ENCODE assay signal across 9 cellular contexts in genomic region chr1:150563340-150564038, GRCh38. TPM values are rescaled to one million over a fixed set of nuclear protein-coding genes. Genes with fewer than 3 reads are reported as not detected.
DNase-seq lines count a peak whose midpoint lies in the region; ATAC-seq, FAIRE-seq and TF ChIP-seq lines count a peak whose summit lies in the region.
"Had no signal": no experiment of that assay in that cellular context is flagged by ENCODE, and none has a peak within 500 bp of the region (broad histone marks: within the 10 kb centered on the region; RNA-seq: fewer than 3 reads in every experiment).

No MANE protein-coding gene starts in this region.

- DNase-seq in NCI-H510A treated with DMSO at 0.1 percent for 48 hours (lab: John Stamatoyannopoulos, UW) (peak; percentile 47), K562 (ENCODE audit: extremely low read depth in 1 of 4, low spot score in 3 of 4) (peak in 2 of 4 experiments; percentile 7 to 18), HepG2 (ENCODE audit: low spot score) (no peak), tibial nerve (ENCODE audit: low spot score in 2 of 2) (peak in 1 of 2 donors; percentile 18)

- peaks cover 6% of the 10 kb centered on the region for H3K9me1 ChIP-seq in K562 (ENCODE audit: control insufficient read depth, insufficient read depth, low read length)

- H3K9me3 ChIP-seq in BLaER1 (no peaks in the 10 kb centered on the region), K562 (replicated peaks; ENCODE audit: control insufficient read depth, insufficient read depth, low read depth, low read length) (no peaks in the 10 kb centered on the region), HepG2 (ENCODE audit: low read length) (no peaks in the 10 kb centered on the region), tibial nerve (no peaks in the 10 kb centered on the region)

- in situ Hi-C loops in K562 (cut with MboI) (loop anchor here (10.0 kb wide), 1 partner anchor 431 kb away; no protein-coding TSS in a partner anchor), HepG2 (cut with HindIII; ENCODE audit: extremely low pct_ligation_motif_present, low pct_unique_long_range_greater_than_20kb) (loop anchor here (5.0 kb wide), 2 partner anchors 64 to 249 kb away; partner anchors contain the start of gene ENSA)

- intact Hi-C loops in K562 (cut with micrococcal nuclease): loop anchor here (5.0 kb wide), 2 partner anchors 414 to 434 kb away; no protein-coding TSS in a partner anchor
- intact Hi-C loops in HepG2 (cut with micrococcal nuclease; ENCODE audit: unreplicated experiment): loop anchor here (1.0 to 5.0 kb wide), 2 partner anchors 14 to 134 kb away; partner anchors contain the start of gene GOLPH3L

- 60% methylated on average over 4 of the region's 4 CpGs for WGBS in K562 (ENCODE audit: insufficient coverage, low coverage, missing lambda C conversion rate)
- 14% methylated on average over 4 of the region's 4 CpGs for WGBS in HepG2 (ENCODE audit: low lambda C conversion rate)
- WGBS in tibial nerve, 2 donors: 32 to 34% methylated on average over 4 of the region's 4 CpGs

- TF ChIP-seq RAD21 in K562 (CRISPR knock-in tag; conservative IDR thresholded peaks at IDR 0.05 in 1 of 2, IDR thresholded peaks at IDR 0.05 in 1 of 2) (no peak), HepG2 (CRISPR knock-in tag; IDR thresholded peaks at IDR 0.05) (no peak)

- H3K27ac ChIP-seq in BLaER1 (peak overlapping the region; percentile 89), K562 (ENCODE audit: extremely low read depth, low read depth, low read length) (peak overlapping the region; percentile 81; the same call in 2 of the 3 replicates), HepG2 (ENCODE audit: extremely low read length, insufficient read depth, low read length) (peak overlapping the region; percentile 91), tibial nerve (peak overlapping the region; percentile 97 to 100 (median 99))

- ATAC-seq in GM19463 (IDR thresholded peaks at IDR 0.05; ENCODE audit: unreplicated experiment) (peak; percentile 16), K562 (no peak), HepG2 (no peak), GM18868 (IDR thresholded peaks at IDR 0.05; ENCODE audit: unreplicated experiment) (no peak), HG03432 (IDR thresholded peaks at IDR 0.05; ENCODE audit: unreplicated experiment) (no peak)

- TF ChIP-seq POLR2A in K562 (conservative IDR thresholded peaks at IDR 0.05) (no peak), HepG2 (IDR thresholded peaks at IDR 0.05; ENCODE audit: insufficient read depth in 1 of 2, low read depth in 2 of 2, low read length in 2 of 2) (no peak), tibial nerve (IDR thresholded peaks at IDR 0.05) (no peak)

- peaks cover 60% of the 10 kb centered on the region for H4K20me1 ChIP-seq in BLaER1
- H4K20me1 ChIP-seq in K562 (replicated peaks; ENCODE audit: control insufficient read depth, insufficient read depth, low read length): peaks cover 10% of the 10 kb centered on the region; the same call in 1 of the 2 replicates
- peaks cover 3% of the 10 kb centered on the region for H4K20me1 ChIP-seq in HepG2 (ENCODE audit: insufficient read depth, low read length)

- H3K79me2 ChIP-seq in K562 (ENCODE audit: control insufficient read depth, insufficient read depth, low read length): peaks cover 29% of the 10 kb centered on the region
- peaks cover 19% of the 10 kb centered on the region for H3K79me2 ChIP-seq in HepG2 (ENCODE audit: insufficient read depth, low read length)

- H3K27me3 ChIP-seq in BLaER1: no peaks in the 10 kb centered on the region
- H3K27me3 ChIP-seq in K562 (ENCODE audit: control insufficient read depth in 2 of 2, insufficient read depth in 2 of 2, low read length in 2 of 2): no peaks in the 10 kb centered on the region
- H3K27me3 ChIP-seq in HepG2 (ENCODE audit: control insufficient read depth in 1 of 2, insufficient read depth in 2 of 2, low read length in 2 of 2): no peaks in the 10 kb centered on the region
- H3K27me3 ChIP-seq in tibial nerve: no peaks in the 10 kb centered on the region

- POLR2A ChIA-PET in K562 (lab: Yijun Ruan, JAX): interaction anchor here (0.6 to 6.5 kb wide), 9 partner anchors 9 to 443 kb away, joined by 3 to 148 read pairs (median 6); partner anchors contain the start of genes ADAMTSL4, ENSA, MCL1 and MINDY1
- POLR2A ChIA-PET in HepG2 (lab: Yijun Ruan, JAX): interaction anchor here (0.7 to 13.0 kb wide), 17 partner anchors 12 to 418 kb away, joined by 3 to 469 read pairs (median 4); partner anchors contain the start of genes ADAMTSL4, ENSA, FALEC and GOLPH3L

- TF ChIP-seq CTCF in K562 (IDR thresholded peaks at IDR 0.05 in 2 of 3, conservative IDR thresholded peaks at IDR 0.05 in 1 of 3; ENCODE audit: insufficient read depth in 2 of 3, low read depth in 1 of 3, low read length in 3 of 3) (no peak), HepG2 (CRISPR knock-in tag; IDR thresholded peaks at IDR 0.05) (no peak), tibial nerve (IDR thresholded peaks at IDR 0.05) (no peak)

- H3K4me1 ChIP-seq in BLaER1 (peaks cover 93% of the 10 kb centered on the region), K562 (replicated peaks in 1 of 2; ENCODE audit: control insufficient read depth in 2 of 2, insufficient read depth in 2 of 2, low read length in 2 of 2) (peaks cover 54 to 66% of the 10 kb centered on the region in 2 experiments), HepG2 (ENCODE audit: insufficient read depth, low read length) (peaks cover 66% of the 10 kb centered on the region), tibial nerve (peaks cover 11 to 88% (median 80%) of the 10 kb centered on the region in 4 donors)

- H3K4me2 ChIP-seq in BLaER1 (peak overlapping the region; percentile 100), K562 (ENCODE audit: insufficient read depth, low read length) (0 out of 2 replicates have a peak overlapping the region, but pooled peaks have one; percentile 78), HepG2 (ENCODE audit: low read depth, low read length) (peak overlapping the region; percentile 99)

- no peak for FAIRE-seq in K562 (lab: Jason Lieb, UNC)
- no peak for FAIRE-seq in HepG2 (lab: Jason Lieb, UNC)

- H2AFZ ChIP-seq in K562 (ENCODE audit: low read depth, low read length) (no peak overlapping the region), HepG2 (ENCODE audit: low read length) (no peak overlapping the region)

- H3K4me3 ChIP-seq in BLaER1: peak overlapping the region; percentile 70
- H3K4me3 ChIP-seq in K562: no peak overlapping the region
- H3K4me3 ChIP-seq in HepG2 (replicated peaks in 1 of 3; ENCODE audit: insufficient read depth in 1 of 3, low read depth in 2 of 3, low read length in 3 of 3): peak overlapping the region in 1 of 3 experiments; percentile 20; a peak in 2 of 6 replicates
- H3K4me3 ChIP-seq in tibial nerve: peak overlapping the region in 1 of 4 donors; percentile 12

- CTCF ChIA-PET in K562 (lab: Yijun Ruan, JAX; ENCODE audit: low intra/inter-chr PET ratio): interaction anchor here (0.7 kb wide), 1 partner anchor 58 kb away, joined by 3 read pairs; no protein-coding TSS in a partner anchor
- CTCF ChIA-PET in HepG2 (lab: Yijun Ruan, JAX; ENCODE audit: low intra/inter-chr PET ratio, low total read pairs): no interaction called here

- no peak for TF ChIP-seq EP300 in K562 (IDR thresholded peaks at IDR 0.05; ENCODE audit: low read length)
- no peak for TF ChIP-seq EP300 in HepG2 (IDR thresholded peaks at IDR 0.05; ENCODE audit: low read depth in 2 of 2, low read length in 2 of 2)
- no peak for TF ChIP-seq EP300 in HepG2 (CRISPR knock-in tag; IDR thresholded peaks at IDR 0.05; ENCODE audit: borderline replicate concordance)
- no peak for TF ChIP-seq EP300 in tibial nerve (IDR thresholded peaks at IDR 0.05)

- BruUV-seq in K562 (replicated peaks; lab: Mats Ljungman, UMichigan): no TSS peak
- no TSS peak for BruUV-seq in HepG2 (replicated peaks; lab: Mats Ljungman, UMichigan)

- H3K9ac ChIP-seq in BLaER1 (peak overlapping the region; percentile 86), K562 (ENCODE audit: insufficient read depth in 1 of 2, low read depth in 2 of 2, low read length in 2 of 2) (peak overlapping the region in 1 of 2 experiments; percentile 89; a peak in 2 of 4 replicates), HepG2 (ENCODE audit: insufficient read depth, low read depth, low read length) (peak overlapping the region; percentile 88)

- H3K36me3 ChIP-seq in BLaER1: no peaks in the 10 kb centered on the region
- H3K36me3 ChIP-seq in K562 (ENCODE audit: control insufficient read depth, insufficient read depth, low read length): peaks cover 55% of the 10 kb centered on the region
- H3K36me3 ChIP-seq in HepG2 (replicated peaks in 1 of 2; ENCODE audit: control insufficient read depth in 1 of 2, insufficient read depth in 2 of 2, low read length in 2 of 2): no peaks in the 10 kb centered on the region; a peak in 1 of 5 replicates
- no peaks in the 10 kb centered on the region for H3K36me3 ChIP-seq in tibial nerve

RNA-seq across cellular contexts. Expression of gene ADAMTSL4, which starts 14.3 kb away (rescaled TPM):
- total RNA-seq in K562 (2011; cell fraction: chromatin; rRNA removed; ENCODE audit: low replicate concordance): 795 and 1,508 TPM in 2 replicates
- 712 and 761 TPM in 2 replicates for total RNA-seq in K562 (2011; cell fraction: nucleolus; rRNA removed)
- total RNA-seq in K562 (2011; cell fraction: nucleoplasm; rRNA removed): 735 and 822 TPM in 2 replicates
- total RNA-seq in K562 (2014; rRNA removed) (35.6 and 43.6 TPM in 2 replicates), K562 (2014; rRNA removed; fragmentation: Illumina TruSeq; extraction: Trizol) (18.8 and 20.3 TPM in 2 replicates), K562 (2015; rRNA removed; fragmentation: Illumina TruSeq; extraction: Trizol) (22.8 and 25.5 TPM in 2 replicates), K562 (2021) (163 and 212 TPM in 2 replicates), HepG2 (2016; rRNA removed; fragmentation: Illumina TruSeq; extraction: Trizol) (1.9 and 3.9 TPM in 2 replicates), tibial nerve (100 to 1,000 TPM in 2 of 4 donors, 10 to 100 TPM in 2; 54.4 to 132 (median 93.2) TPM)
- polyA plus RNA-seq in K562 (2011; rRNA removed) (53.8 and 132 TPM in 2 replicates), K562 (2014; fragmentation: Illumina TruSeq; extraction: Trizol) (116 and 156 TPM in 2 replicates), K562 (2014; fragmentation: Nextera tagmentation; extraction: Ambion mirVana) (10 to 100 TPM; 12.7 to 14.8 TPM), K562 (2014; rRNA removed) (104 and 137 TPM in 2 replicates), HepG2 (2011; rRNA removed) (15.1 and 16.4 TPM in 2 replicates)
- 68.7 and 73.2 TPM in 2 replicates for polyA plus RNA-seq in K562 (2011; cell fraction: cytosol; rRNA removed)
- polyA plus RNA-seq in K562 (2011; cell fraction: nucleus; rRNA removed): 800 and 1,003 TPM in 2 replicates
- 127 and 192 TPM in 2 replicates for polyA plus RNA-seq in K562 (2012)
- polyA minus RNA-seq in K562 (2011; rRNA and poly(A)+ RNA removed): 23.6 and 31.1 TPM in 2 replicates
- polyA minus RNA-seq in K562 (2011; cell fraction: cytosol; rRNA and poly(A)+ RNA removed): 45.7 and 70.1 TPM in 2 replicates
- 99.2 and 125 TPM in 2 replicates for polyA minus RNA-seq in K562 (2011; cell fraction: nucleus; rRNA and poly(A)+ RNA removed)
- total RNA-seq in HepG2 (2016; cell fraction: cytosol; rRNA removed; fragmentation: Illumina TruSeq; extraction: Trizol; ENCODE audit: low read depth): 1.3 and 1.4 TPM in 2 replicates
- total RNA-seq in HepG2 (2016; cell fraction: insoluble cytoplasmic fraction; rRNA removed; fragmentation: Illumina TruSeq; extraction: Trizol): 1.4 and 3.5 TPM in 2 replicates
- total RNA-seq in HepG2 (2016; cell fraction: membrane; rRNA removed; fragmentation: Illumina TruSeq; extraction: Trizol): 2.8 TPM in 2 replicates
- 5.1 and 8.0 TPM in 2 replicates for total RNA-seq in HepG2 (2016; cell fraction: nucleus; rRNA removed; fragmentation: Illumina TruSeq; extraction: Trizol)
- 7.9 and 8.3 TPM in 2 replicates for polyA plus RNA-seq in HepG2 (2011; cell fraction: cytosol; rRNA removed)
- polyA plus RNA-seq in HepG2 (2011; cell fraction: nucleus; rRNA removed): 81.6 and 99.7 TPM in 2 replicates
- 6.4 and 10.9 TPM in 2 replicates for polyA plus RNA-seq in HepG2 (2012)
- polyA plus RNA-seq in HepG2 (2016; cell fraction: cytosol; fragmentation: Illumina TruSeq; extraction: Trizol; ENCODE audit: low read depth): 0.93 and 1.3 TPM in 2 replicates
- polyA plus RNA-seq in HepG2 (2016; cell fraction: insoluble cytoplasmic fraction; fragmentation: Illumina TruSeq; extraction: Trizol; ENCODE audit: low read depth): 4.0 and 4.2 TPM in 2 replicates
- 3.3 and 3.7 TPM in 2 replicates for polyA plus RNA-seq in HepG2 (2016; cell fraction: membrane; fragmentation: Illumina TruSeq; extraction: Trizol; ENCODE audit: low read depth)
- polyA plus RNA-seq in HepG2 (2016; cell fraction: nucleus; fragmentation: Illumina TruSeq; extraction: Trizol; ENCODE audit: insufficient read depth, low read depth): 32.6 and 38.0 TPM in 2 replicates
- polyA minus RNA-seq in HepG2 (2011; rRNA and poly(A)+ RNA removed; ENCODE audit: low replicate concordance): 5.9 and 8.8 TPM in 2 replicates
- polyA minus RNA-seq in HepG2 (2011; cell fraction: cytosol; rRNA and poly(A)+ RNA removed): 5.3 and 6.0 TPM in 2 replicates
- polyA minus RNA-seq in HepG2 (2011; cell fraction: nucleus; rRNA and poly(A)+ RNA removed): 9.4 TPM in 2 replicates

RNA-seq across cellular contexts. Expression of gene MCL1, which starts 15.9 kb away (rescaled TPM):
- 200 and 281 TPM in 2 replicates for total RNA-seq in K562 (2011; cell fraction: chromatin; rRNA removed; ENCODE audit: low replicate concordance)
- 147 and 148 TPM in 2 replicates for total RNA-seq in K562 (2011; cell fraction: nucleolus; rRNA removed)
- 206 and 295 TPM in 2 replicates for total RNA-seq in K562 (2011; cell fraction: nucleoplasm; rRNA removed)
- total RNA-seq in K562 (2014; rRNA removed) (129 and 138 TPM in 2 replicates), K562 (2014; rRNA removed; fragmentation: Illumina TruSeq; extraction: Trizol) (153 and 184 TPM in 2 replicates), K562 (2015; rRNA removed; fragmentation: Illumina TruSeq; extraction: Trizol) (109 and 120 TPM in 2 replicates), K562 (2021) (200 and 224 TPM in 2 replicates), HepG2 (2016; rRNA removed; fragmentation: Illumina TruSeq; extraction: Trizol) (113 and 125 TPM in 2 replicates), tibial nerve (100 to 1,000 TPM; 235 to 306 (median 258) TPM)
- polyA plus RNA-seq in K562 (2011; rRNA removed) (144 and 222 TPM in 2 replicates), K562 (2014; fragmentation: Illumina TruSeq; extraction: Trizol) (147 and 158 TPM in 2 replicates), K562 (2014; fragmentation: Nextera tagmentation; extraction: Ambion mirVana) (10 to 100 TPM; 27.1 to 31.0 TPM), K562 (2014; rRNA removed) (131 and 143 TPM in 2 replicates), HepG2 (2011; rRNA removed) (69.5 and 70.6 TPM in 2 replicates)
- polyA plus RNA-seq in K562 (2011; cell fraction: cytosol; rRNA removed): 86.7 and 94.2 TPM in 2 replicates
- 179 and 244 TPM in 2 replicates for polyA plus RNA-seq in K562 (2011; cell fraction: nucleus; rRNA removed)
- 139 and 140 TPM in 2 replicates for polyA plus RNA-seq in K562 (2012)
- polyA minus RNA-seq in K562 (2011; rRNA and poly(A)+ RNA removed): 221 and 238 TPM in 2 replicates
- 104 and 109 TPM in 2 replicates for polyA minus RNA-seq in K562 (2011; cell fraction: cytosol; rRNA and poly(A)+ RNA removed)
- 141 and 172 TPM in 2 replicates for polyA minus RNA-seq in K562 (2011; cell fraction: nucleus; rRNA and poly(A)+ RNA removed)
- 16.3 and 19.0 TPM in 2 replicates for total RNA-seq in HepG2 (2016; cell fraction: cytosol; rRNA removed; fragmentation: Illumina TruSeq; extraction: Trizol; ENCODE audit: low read depth)
- 108 and 127 TPM in 2 replicates for total RNA-seq in HepG2 (2016; cell fraction: insoluble cytoplasmic fraction; rRNA removed; fragmentation: Illumina TruSeq; extraction: Trizol)
- total RNA-seq in HepG2 (2016; cell fraction: membrane; rRNA removed; fragmentation: Illumina TruSeq; extraction: Trizol): 41.9 and 48.9 TPM in 2 replicates
- 150 and 151 TPM in 2 replicates for total RNA-seq in HepG2 (2016; cell fraction: nucleus; rRNA removed; fragmentation: Illumina TruSeq; extraction: Trizol)
- 40.6 and 51.3 TPM in 2 replicates for polyA plus RNA-seq in HepG2 (2011; cell fraction: cytosol; rRNA removed)
- 127 and 138 TPM in 2 replicates for polyA plus RNA-seq in HepG2 (2011; cell fraction: nucleus; rRNA removed)
- polyA plus RNA-seq in HepG2 (2012): 59.5 and 80.1 TPM in 2 replicates
- polyA plus RNA-seq in HepG2 (2016; cell fraction: cytosol; fragmentation: Illumina TruSeq; extraction: Trizol; ENCODE audit: low read depth): 5.6 and 6.4 TPM in 2 replicates
- 99.4 and 100.0 TPM in 2 replicates for polyA plus RNA-seq in HepG2 (2016; cell fraction: insoluble cytoplasmic fraction; fragmentation: Illumina TruSeq; extraction: Trizol; ENCODE audit: low read depth)
- 21.9 and 23.4 TPM in 2 replicates for polyA plus RNA-seq in HepG2 (2016; cell fraction: membrane; fragmentation: Illumina TruSeq; extraction: Trizol; ENCODE audit: low read depth)
- 207 and 216 TPM in 2 replicates for polyA plus RNA-seq in HepG2 (2016; cell fraction: nucleus; fragmentation: Illumina TruSeq; extraction: Trizol; ENCODE audit: insufficient read depth, low read depth)
- polyA minus RNA-seq in HepG2 (2011; rRNA and poly(A)+ RNA removed; ENCODE audit: low replicate concordance): 65.4 and 90.8 TPM in 2 replicates
- polyA minus RNA-seq in HepG2 (2011; cell fraction: cytosol; rRNA and poly(A)+ RNA removed): 72.9 and 73.2 TPM in 2 replicates
- 152 and 196 TPM in 2 replicates for polyA minus RNA-seq in HepG2 (2011; cell fraction: nucleus; rRNA and poly(A)+ RNA removed)

RNA-seq across cellular contexts. Expression of gene FALEC, which starts 47.9 kb away (rescaled TPM):
- total RNA-seq in K562 (2011; cell fraction: chromatin; rRNA removed; ENCODE audit: low replicate concordance): 0.95 and 3.3 TPM in 2 replicates
- 0.92 and 1.0 TPM in 2 replicates for total RNA-seq in K562 (2011; cell fraction: nucleolus; rRNA removed)
- 1.8 and 2.4 TPM in 2 replicates for total RNA-seq in K562 (2011; cell fraction: nucleoplasm; rRNA removed)
- total RNA-seq in K562 (2014; rRNA removed) (0.33 and 1.8 TPM in 2 replicates), K562 (2014; rRNA removed; fragmentation: Illumina TruSeq; extraction: Trizol) (0.38 TPM in 1 of 2 replicates, not detected in the other), K562 (2015; rRNA removed; fragmentation: Illumina TruSeq; extraction: Trizol) (0.45 TPM in 1 of 2 replicates, not detected in the other), K562 (2021) (0.51 TPM in 1 of 2 replicates, not detected in the other), HepG2 (2016; rRNA removed; fragmentation: Illumina TruSeq; extraction: Trizol) (0.71 TPM in 1 of 2 replicates, not detected in the other), tibial nerve (not detected)
- polyA plus RNA-seq in K562 (2011; rRNA removed) (0.15 and 0.53 TPM in 2 replicates), K562 (2014; fragmentation: Illumina TruSeq; extraction: Trizol) (not detected in 2 replicates), K562 (2014; fragmentation: Nextera tagmentation; extraction: Ambion mirVana) (not detected), K562 (2014; rRNA removed) (0.56 and 0.73 TPM in 2 replicates), HepG2 (2011; rRNA removed) (0.20 and 0.33 TPM in 2 replicates)
- polyA plus RNA-seq in K562 (2011; cell fraction: cytosol; rRNA removed): 0.18 and 0.19 TPM in 2 replicates
- polyA plus RNA-seq in K562 (2011; cell fraction: nucleus; rRNA removed): 0.58 and 0.67 TPM in 2 replicates
- 0.21 and 0.43 TPM in 2 replicates for polyA plus RNA-seq in K562 (2012)
- polyA minus RNA-seq in K562 (2011; rRNA and poly(A)+ RNA removed): 0.63 and 0.72 TPM in 2 replicates
- not detected in 2 replicates for polyA minus RNA-seq in K562 (2011; cell fraction: cytosol; rRNA and poly(A)+ RNA removed)
- polyA minus RNA-seq in K562 (2011; cell fraction: nucleus; rRNA and poly(A)+ RNA removed): 1.1 TPM in 1 of 2 replicates, not detected in the other
- 1.2 and 1.9 TPM in 2 replicates for total RNA-seq in HepG2 (2016; cell fraction: cytosol; rRNA removed; fragmentation: Illumina TruSeq; extraction: Trizol; ENCODE audit: low read depth)
- total RNA-seq in HepG2 (2016; cell fraction: insoluble cytoplasmic fraction; rRNA removed; fragmentation: Illumina TruSeq; extraction: Trizol): 0.40 and 1.6 TPM in 2 replicates
- 1.9 and 2.4 TPM in 2 replicates for total RNA-seq in HepG2 (2016; cell fraction: membrane; rRNA removed; fragmentation: Illumina TruSeq; extraction: Trizol)
- total RNA-seq in HepG2 (2016; cell fraction: nucleus; rRNA removed; fragmentation: Illumina TruSeq; extraction: Trizol): 0.84 TPM in 1 of 2 replicates, not detected in the other
- polyA plus RNA-seq in HepG2 (2011; cell fraction: cytosol; rRNA removed): 0.48 TPM in 1 of 2 replicates, not detected in the other
- 0.45 TPM in 1 of 2 replicates, not detected in the other for polyA plus RNA-seq in HepG2 (2011; cell fraction: nucleus; rRNA removed)
- 0.41 and 0.44 TPM in 2 replicates for polyA plus RNA-seq in HepG2 (2012)
- 1.0 and 1.6 TPM in 2 replicates for polyA plus RNA-seq in HepG2 (2016; cell fraction: cytosol; fragmentation: Illumina TruSeq; extraction: Trizol; ENCODE audit: low read depth)
- 0.53 and 1.0 TPM in 2 replicates for polyA plus RNA-seq in HepG2 (2016; cell fraction: insoluble cytoplasmic fraction; fragmentation: Illumina TruSeq; extraction: Trizol; ENCODE audit: low read depth)
- polyA plus RNA-seq in HepG2 (2016; cell fraction: membrane; fragmentation: Illumina TruSeq; extraction: Trizol; ENCODE audit: low read depth): 0.48 and 1.3 TPM in 2 replicates
- 3.8 and 3.9 TPM in 2 replicates for polyA plus RNA-seq in HepG2 (2016; cell fraction: nucleus; fragmentation: Illumina TruSeq; extraction: Trizol; ENCODE audit: insufficient read depth, low read depth)
- not detected in 2 replicates for polyA minus RNA-seq in HepG2 (2011; rRNA and poly(A)+ RNA removed; ENCODE audit: low replicate concordance)
- polyA minus RNA-seq in HepG2 (2011; cell fraction: cytosol; rRNA and poly(A)+ RNA removed): not detected in 2 replicates
- 1.6 TPM in 1 of 2 replicates, not detected in the other for polyA minus RNA-seq in HepG2 (2011; cell fraction: nucleus; rRNA and poly(A)+ RNA removed)
- total RNA-seq: epithelial cell of proximal tubule had no signal

RNA-seq across cellular contexts. Expression of gene ECM1, which starts 55.6 kb away (rescaled TPM):
- total RNA-seq in K562 (2011; cell fraction: chromatin; rRNA removed; ENCODE audit: low replicate concordance): 68.4 and 156 TPM in 2 replicates
- 117 and 147 TPM in 2 replicates for total RNA-seq in K562 (2011; cell fraction: nucleolus; rRNA removed)
- total RNA-seq in K562 (2011; cell fraction: nucleoplasm; rRNA removed): 110 and 118 TPM in 2 replicates
- total RNA-seq in K562 (2014; rRNA removed): 24.4 and 33.0 TPM in 2 replicates
- 10.7 and 11.3 TPM in 2 replicates for total RNA-seq in K562 (2014; rRNA removed; fragmentation: Illumina TruSeq; extraction: Trizol)
- 12.8 and 13.6 TPM in 2 replicates for total RNA-seq in K562 (2015; rRNA removed; fragmentation: Illumina TruSeq; extraction: Trizol)
- 30.1 and 39.3 TPM in 2 replicates for total RNA-seq in K562 (2021)
- 9.4 and 20.8 TPM in 2 replicates for polyA plus RNA-seq in K562 (2011; rRNA removed)
- polyA plus RNA-seq in K562 (2011; cell fraction: cytosol; rRNA removed): 13.6 and 30.6 TPM in 2 replicates
- 57.5 and 132 TPM in 2 replicates for polyA plus RNA-seq in K562 (2011; cell fraction: nucleus; rRNA removed)
- polyA plus RNA-seq in K562 (2012): 50.1 and 67.4 TPM in 2 replicates
- polyA plus RNA-seq in K562 (2014; fragmentation: Illumina TruSeq; extraction: Trizol): 52.2 and 59.5 TPM in 2 replicates
- 1 to 10 TPM; 6.6 to 7.0 TPM for polyA plus RNA-seq in K562 (2014; fragmentation: Nextera tagmentation; extraction: Ambion mirVana)
- 16.3 and 23.9 TPM in 2 replicates for polyA plus RNA-seq in K562 (2014; rRNA removed)
- polyA minus RNA-seq in K562 (2011; rRNA and poly(A)+ RNA removed): 8.1 and 9.4 TPM in 2 replicates
- polyA minus RNA-seq in K562 (2011; cell fraction: cytosol; rRNA and poly(A)+ RNA removed): 14.9 and 22.9 TPM in 2 replicates
- 8.2 and 14.0 TPM in 2 replicates for polyA minus RNA-seq in K562 (2011; cell fraction: nucleus; rRNA and poly(A)+ RNA removed)
- total RNA-seq in HepG2 (2016; rRNA removed; fragmentation: Illumina TruSeq; extraction: Trizol): 0.13 and 0.42 TPM in 2 replicates
- total RNA-seq in HepG2 (2016; cell fraction: cytosol; rRNA removed; fragmentation: Illumina TruSeq; extraction: Trizol; ENCODE audit: low read depth): 0.20 and 0.26 TPM in 2 replicates
- total RNA-seq in HepG2 (2016; cell fraction: insoluble cytoplasmic fraction; rRNA removed; fragmentation: Illumina TruSeq; extraction: Trizol): 0.32 TPM in 1 of 2 replicates, not detected in the other
- 0.19 and 0.31 TPM in 2 replicates for total RNA-seq in HepG2 (2016; cell fraction: membrane; rRNA removed; fragmentation: Illumina TruSeq; extraction: Trizol)
- total RNA-seq in HepG2 (2016; cell fraction: nucleus; rRNA removed; fragmentation: Illumina TruSeq; extraction: Trizol): 0.53 and 0.84 TPM in 2 replicates
- polyA plus RNA-seq in HepG2 (2011; rRNA removed): 1.0 and 1.4 TPM in 2 replicates
- polyA plus RNA-seq in HepG2 (2011; cell fraction: cytosol; rRNA removed): 0.47 and 0.51 TPM in 2 replicates
- polyA plus RNA-seq in HepG2 (2011; cell fraction: nucleus; rRNA removed): 4.9 and 5.0 TPM in 2 replicates
- 0.64 and 1.1 TPM in 2 replicates for polyA plus RNA-seq in HepG2 (2012)
- polyA plus RNA-seq in HepG2 (2016; cell fraction: cytosol; fragmentation: Illumina TruSeq; extraction: Trizol; ENCODE audit: low read depth): 0.29 and 0.53 TPM in 2 replicates
- polyA plus RNA-seq in HepG2 (2016; cell fraction: insoluble cytoplasmic fraction; fragmentation: Illumina TruSeq; extraction: Trizol; ENCODE audit: low read depth): 0.15 TPM in 1 of 2 replicates, not detected in the other
- 0.24 and 0.42 TPM in 2 replicates for polyA plus RNA-seq in HepG2 (2016; cell fraction: membrane; fragmentation: Illumina TruSeq; extraction: Trizol; ENCODE audit: low read depth)
- polyA plus RNA-seq in HepG2 (2016; cell fraction: nucleus; fragmentation: Illumina TruSeq; extraction: Trizol; ENCODE audit: insufficient read depth, low read depth): 3.5 TPM in 2 replicates
- 0.20 and 8.4 TPM in 2 replicates for polyA minus RNA-seq in HepG2 (2011; rRNA and poly(A)+ RNA removed; ENCODE audit: low replicate concordance)
- 0.69 TPM in 1 of 2 replicates, not detected in the other for polyA minus RNA-seq in HepG2 (2011; cell fraction: cytosol; rRNA and poly(A)+ RNA removed)
- polyA minus RNA-seq in HepG2 (2011; cell fraction: nucleus; rRNA and poly(A)+ RNA removed): 0.90 and 0.99 TPM in 2 replicates
- 10 to 100 TPM; 10.1 to 32.2 (median 15.0) TPM for total RNA-seq in tibial nerve
